ENCODE assay signal across 12 cellular contexts in genomic region chr22:27252282-27253049, GRCh38.
DNase-seq lines count a peak whose midpoint lies in the region; ATAC-seq and TF ChIP-seq lines count a peak whose summit lies in the region.
"Had no signal": no experiment of that assay in that cellular context is flagged by ENCODE, and none has a peak within 500 bp of the region (broad histone marks: within the 10 kb centered on the region; RNA-seq: fewer than 3 reads in every experiment).

No MANE protein-coding gene starts in this region.

- H3K4me1 Mint-ChIP-seq in WTC11: peaks cover 7% of the 10 kb centered on the region
- H3K4me1 Mint-ChIP-seq in CD4-positive, alpha-beta T cell (ENCODE audit: low read depth): peaks cover 5% of the 10 kb centered on the region
- H3K4me1 Mint-ChIP-seq: activated T-helper 17 cell treated with anti-CD3 and anti-CD28 coated beads, Interleukin-2, amount 50 U/mL, for 72 hours had no signal

- intact Hi-C loops in CD4-positive, alpha-beta T cell (cut with DNase I, micrococcal nuclease): no loop called here

- peaks cover 6% of the 10 kb centered on the region; the same call in 1 of the 2 replicates for H3K27me3 Mint-ChIP-seq in WTC11 (ENCODE audit: low read depth)
- no peaks in the 10 kb centered on the region for H3K27me3 Mint-ChIP-seq in CD4-positive, alpha-beta T cell
- H3K27me3 Mint-ChIP-seq: activated T-helper 17 cell treated with anti-CD3 and anti-CD28 coated beads, Interleukin-2, amount 50 U/mL, for 72 hours had no signal

- H3K9me3 Mint-ChIP-seq in WTC11: peaks cover 16% of the 10 kb centered on the region
- H3K9me3 Mint-ChIP-seq in CD4-positive, alpha-beta T cell: peaks cover 16% of the 10 kb centered on the region

- no peak overlapping the region for H3K4me3 ChIP-seq in fibroblast of the aortic adventitia (ENCODE audit: low read depth, low read length)
- no peak overlapping the region for H3K4me3 ChIP-seq in skeletal muscle tissue (ENCODE audit: low read length in 3 of 3)
- H3K4me3 ChIP-seq: GM12878, tibial nerve had no signal

- DNase-seq in NOMO-1 (lab: John Stamatoyannopoulos, UW; ENCODE audit: unreplicated experiment in 2 of 2) (peak; percentile 5 to 59), NOMO-1 treated with dmso at 0.1 percent for 144 hours (lab: John Stamatoyannopoulos, UW; ENCODE audit: unreplicated experiment) (no peak), NOMO-1 treated with DMSO at 0.1 percent for 48 hours (lab: John Stamatoyannopoulos, UW; ENCODE audit: unreplicated experiment) (peak; percentile 54), fibroblast of the aortic adventitia (ENCODE audit: low read depth) (peak; percentile 93), WTC11 (ENCODE audit: low spot score) (no peak)
- DNase-seq in CD4-positive, alpha-beta T cell: no peak

- TF ChIP-seq CTCF in fibroblast of the aortic adventitia (IDR thresholded peaks at IDR 0.05; ENCODE audit: insufficient read depth, low read length) (no peak), WTC11 (IDR thresholded peaks at IDR 0.05) (no peak)
- no peak for TF ChIP-seq CTCF in CD4-positive, alpha-beta T cell (IDR thresholded peaks at IDR 0.05)

- CTCF ChIA-PET in WTC11 (lab: Charles Lee): no interaction called here
- CTCF ChIA-PET in CD4-positive, alpha-beta T cell (lab: Charles Lee): no interaction called here

- H3K27me3 ChIP-seq in skeletal muscle tissue (ENCODE audit: control insufficient read depth in 3 of 3, insufficient read depth in 3 of 3, low read length in 3 of 3): no peaks in the 10 kb centered on the region
- H3K27me3 ChIP-seq in CD4-positive, alpha-beta T cell (ENCODE audit: control insufficient read depth, insufficient read depth, low read length): no peaks in the 10 kb centered on the region
- H3K27me3 ChIP-seq: tibial nerve had no signal

- peaks cover 2 to 10% (median 10%) of the 10 kb centered on the region in 3 donors for H3K9me3 ChIP-seq in skeletal muscle tissue (ENCODE audit: control insufficient read depth in 3 of 3, low read length in 3 of 3)
- peaks cover 15% of the 10 kb centered on the region for H3K9me3 ChIP-seq in CD4-positive, alpha-beta T cell (ENCODE audit: control insufficient read depth, low read length)

- no peak overlapping the region for H3K9ac ChIP-seq in skeletal muscle tissue (ENCODE audit: low read depth in 1 of 3, low read length in 3 of 3)

- ATAC-seq in WTC11 (no peak), HG02588 (IDR thresholded peaks at IDR 0.05; ENCODE audit: unreplicated experiment) (no peak)
- no peak for ATAC-seq in CD4-positive, alpha-beta T cell (ENCODE audit: poor library complexity)
- ATAC-seq: activated T-helper 17 cell treated with anti-CD3 and anti-CD28 coated beads, Interleukin-2, amount 50 U/mL, for 72 hours; GM12878 had no signal

- no peak overlapping the region for H3K27ac Mint-ChIP-seq in WTC11
- H3K27ac Mint-ChIP-seq in CD4-positive, alpha-beta T cell: no peak overlapping the region
- H3K27ac Mint-ChIP-seq: activated T-helper 17 cell treated with anti-CD3 and anti-CD28 coated beads, Interleukin-2, amount 50 U/mL, for 72 hours had no signal

- H3K4me3 Mint-ChIP-seq in WTC11: no peak overlapping the region
- no peak overlapping the region for H3K4me3 Mint-ChIP-seq in CD4-positive, alpha-beta T cell
- H3K4me3 Mint-ChIP-seq: activated T-helper 17 cell treated with anti-CD3 and anti-CD28 coated beads, Interleukin-2, amount 50 U/mL, for 72 hours; mesothelial cell of epicardium had no signal

- POLR2A ChIA-PET in WTC11 (lab: Charles Lee): no interaction called here
- POLR2A ChIA-PET in CD4-positive, alpha-beta T cell (lab: Charles Lee): no interaction called here

- H3K36me3 ChIP-seq in skeletal muscle tissue (ENCODE audit: control insufficient read depth in 3 of 3, insufficient read depth in 3 of 3, low read length in 3 of 3): no peaks in the 10 kb centered on the region
- H3K36me3 ChIP-seq: tibial nerve had no signal

- H3K4me1 ChIP-seq in skeletal muscle tissue (ENCODE audit: control insufficient read depth in 3 of 3, insufficient read depth in 3 of 3, low read length in 3 of 3): peaks cover 0 to 10% (median 3%) of the 10 kb centered on the region in 3 donors

- H3K27ac ChIP-seq in skeletal muscle tissue (ENCODE audit: low read depth, low read length): peak overlapping the region; percentile 20
- H3K27ac ChIP-seq in CD4-positive, alpha-beta T cell (ENCODE audit: low read depth, low read length): no peak overlapping the region
- H3K27ac ChIP-seq: tibial nerve had no signal

- H3K36me3 Mint-ChIP-seq in WTC11: peaks cover 9% of the 10 kb centered on the region
- no peaks in the 10 kb centered on the region for H3K36me3 Mint-ChIP-seq in CD4-positive, alpha-beta T cell (ENCODE audit: low read depth)

TF ChIP-seq in WTC11, 78 proteins besides CTCF, POLR2A, EP300 and RAD21:
- TF ChIP-seq SMAD3 (CRISPR knock-in tag; IDR thresholded peaks at IDR 0.05; ENCODE audit: borderline replicate concordance): no peak
- no peak for TF ChIP-seq TP53 (CRISPR knock-in tag; IDR thresholded peaks at IDR 0.05)
- no peak for TF ChIP-seq E2F5 (CRISPR knock-in tag; IDR thresholded peaks at IDR 0.05)
- no peak for TF ChIP-seq ZNF671 (CRISPR knock-in tag; IDR thresholded peaks at IDR 0.05)
- no peak for TF ChIP-seq AR (CRISPR knock-in tag; IDR thresholded peaks at IDR 0.05)
- no peak for TF ChIP-seq ZMAT4 (CRISPR knock-in tag; IDR thresholded peaks at IDR 0.05)

Comparison
In these comparisons a context has a peak if more than half of its experiments do, and no peak if none do; other contexts are left out.
1. DNase-seq: peak in NOMO-1 (2 of 2), NOMO-1 treated with DMSO at 0.1 percent for 48 hours (single experiment) and fibroblast of the aortic adventitia (single experiment); none in NOMO-1 treated with dmso at 0.1 percent for 144 hours (single experiment), WTC11 (single experiment) and CD4-positive, alpha-beta T cell (0 of 10).